In genomic region chr17:82619211-82619610, GRCh38 we compare ENCODE assay signal across 14 cellular contexts. TPM values are rescaled to one million over a fixed set of nuclear protein-coding genes. Genes with fewer than 3 reads are reported as not detected.
DNase-seq lines count a peak whose midpoint lies in the region; ATAC-seq and TF ChIP-seq lines count a peak whose summit lies in the region.
"Had no signal": no experiment of that assay in that cellular context is flagged by ENCODE, and none has a peak within 500 bp of the region (broad histone marks: within the 10 kb centered on the region; RNA-seq: fewer than 3 reads in every experiment).

No MANE protein-coding gene starts in this region.

- no peak for TF ChIP-seq CTCF in natural killer cell (IDR thresholded peaks at IDR 0.05)
- no peak for TF ChIP-seq CTCF in spleen (IDR thresholded peaks at IDR 0.05 in 8 of 11, conservative IDR thresholded peaks at IDR 0.05 in 3 of 11)

- no peak overlapping the region for H3K4me3 ChIP-seq in spleen
- H3K4me3 ChIP-seq: GM23338 had no signal

- H3K9me3 Mint-ChIP-seq in natural killer cell = no peaks in the 10 kb centered on the region
- no peaks in the 10 kb centered on the region for H3K9me3 Mint-ChIP-seq in natural killer cell treated with Interleukin-12 subunit alpha and Interleukin-12 subunit beta and Interleukin-15 and Interleukin-18, amount 100 ng/mL, for 72 hours
- no peaks in the 10 kb centered on the region for H3K9me3 Mint-ChIP-seq in central memory CD8-positive, alpha-beta T cell
- H3K9me3 Mint-ChIP-seq: CD4-positive, alpha-beta memory T cell; GM23338 had no signal

- no peak for ATAC-seq in natural killer cell
- no peak for ATAC-seq in natural killer cell treated with Interleukin-12 subunit alpha and Interleukin-12 subunit beta and Interleukin-15 and Interleukin-18, amount 100 ng/mL, for 72 hours
- no peak for ATAC-seq in central memory CD8-positive, alpha-beta T cell (replicated peaks; ENCODE audit: extremely low read depth, poor library complexity, severe bottlenecking)
- no peak for ATAC-seq in HG03354 (IDR thresholded peaks at IDR 0.05; ENCODE audit: poor library complexity, severe bottlenecking, unreplicated experiment)
- ATAC-seq: GM23338 had no signal

- H3K4me1 ChIP-seq in spleen = peaks cover 0 to 5% (median 0%) of the 10 kb centered on the region in 6 donors

- peak overlapping the region; percentile 38 to 47 for H3K27ac Mint-ChIP-seq in natural killer cell
- no peak overlapping the region for H3K27ac Mint-ChIP-seq in natural killer cell treated with Interleukin-12 subunit alpha and Interleukin-12 subunit beta and Interleukin-15 and Interleukin-18, amount 100 ng/mL, for 72 hours
- H3K27ac Mint-ChIP-seq in central memory CD8-positive, alpha-beta T cell (ENCODE audit: low read depth) = peak overlapping the region; percentile 10
- H3K27ac Mint-ChIP-seq: GM23338 had no signal

- no peaks in the 10 kb centered on the region for H3K27me3 ChIP-seq in spleen (replicated peaks in 1 of 7)

- 88 to 98% (median 91%) methylated on average over 7 of the region's 7 CpGs for WGBS in spleen, 5 donors

- H3K36me3 Mint-ChIP-seq in natural killer cell = no peaks in the 10 kb centered on the region
- H3K36me3 Mint-ChIP-seq in natural killer cell treated with Interleukin-12 subunit alpha and Interleukin-12 subunit beta and Interleukin-15 and Interleukin-18, amount 100 ng/mL, for 72 hours = peaks cover 25% of the 10 kb centered on the region
- H3K36me3 Mint-ChIP-seq in central memory CD8-positive, alpha-beta T cell (ENCODE audit: insufficient read depth) = peaks cover 91% of the 10 kb centered on the region

- H3K27ac ChIP-seq in spleen = no peak overlapping the region
- H3K27ac ChIP-seq: C4-2B had no signal

- DNase-seq in natural killer cell (no peak), spleen (peak; percentile 35), globus pallidus (ENCODE audit: low spot score) (no peak), NCI-H1417 treated with DMSO at 0.1 percent for 48 hours (lab: John Stamatoyannopoulos, UW) (no peak)
- no peak for DNase-seq in natural killer cell treated with Interleukin-12 subunit alpha and Interleukin-12 subunit beta and Interleukin-15 and Interleukin-18, amount 100 ng/mL, for 72 hours (ENCODE audit: low spot score)
- DNase-seq in central memory CD8-positive, alpha-beta T cell (ENCODE audit: low spot score in 2 of 2) = no peak
- DNase-seq: ACHN; CD4-positive, alpha-beta memory T cell; DND-41; GDM1; H7 had no signal

- no peaks in the 10 kb centered on the region for H3K27me3 Mint-ChIP-seq in natural killer cell (ENCODE audit: low read depth in 2 of 2)
- no peaks in the 10 kb centered on the region for H3K27me3 Mint-ChIP-seq in natural killer cell treated with Interleukin-12 subunit alpha and Interleukin-12 subunit beta and Interleukin-15 and Interleukin-18, amount 100 ng/mL, for 72 hours
- H3K27me3 Mint-ChIP-seq in central memory CD8-positive, alpha-beta T cell = no peaks in the 10 kb centered on the region
- H3K27me3 Mint-ChIP-seq: CD4-positive, alpha-beta memory T cell had no signal

- no peaks in the 10 kb centered on the region for H3K9me3 ChIP-seq in spleen

- intact Hi-C loops in natural killer cell (cut with micrococcal nuclease) (no loop called here), spleen (cut with DNase I; ENCODE audit: low total_unique reads) (no loop called here)

- TF ChIP-seq POLR2A in spleen (IDR thresholded peaks at IDR 0.05) = no peak

- peaks cover 10 to 100% (median 93%) of the 10 kb centered on the region in 6 donors for H3K36me3 ChIP-seq in spleen

- H3K4me3 Mint-ChIP-seq in natural killer cell = no peak overlapping the region
- H3K4me3 Mint-ChIP-seq in natural killer cell treated with Interleukin-12 subunit alpha and Interleukin-12 subunit beta and Interleukin-15 and Interleukin-18, amount 100 ng/mL, for 72 hours = no peak overlapping the region
- no peak overlapping the region for H3K4me3 Mint-ChIP-seq in central memory CD8-positive, alpha-beta T cell
- H3K4me3 Mint-ChIP-seq: CD4-positive, alpha-beta memory T cell; GM23338 had no signal

- no peaks in the 10 kb centered on the region for H3K4me1 Mint-ChIP-seq in natural killer cell
- no peaks in the 10 kb centered on the region for H3K4me1 Mint-ChIP-seq in natural killer cell treated with Interleukin-12 subunit alpha and Interleukin-12 subunit beta and Interleukin-15 and Interleukin-18, amount 100 ng/mL, for 72 hours (ENCODE audit: low read depth in 2 of 2)
- no peaks in the 10 kb centered on the region for H3K4me1 Mint-ChIP-seq in central memory CD8-positive, alpha-beta T cell
- H3K4me1 Mint-ChIP-seq: CD4-positive, alpha-beta memory T cell had no signal

RNA-seq across cellular contexts. Expression of gene WDR45B, which starts 29.0 kb away (rescaled TPM):
- total RNA-seq in natural killer cell (100 to 1,000 TPM in 1 of 3 donors, 10 to 100 TPM in 2; 81.8 to 112 (median 94.6) TPM), spleen (10 to 100 TPM; 62.6 to 80.2 (median 67.0) TPM)
- total RNA-seq in natural killer cell treated with Interleukin-12 subunit alpha and Interleukin-12 subunit beta and Interleukin-15 and Interleukin-18, amount 100 ng/mL, for 72 hours = 10 to 100 TPM; 68.0 to 75.7 TPM
- 10 to 100 TPM; 30.9 to 52.7 (median 34.9) TPM for polyA plus RNA-seq in spleen

Comparison
In these comparisons a context has a peak if more than half of its experiments do, and no peak if none do; other contexts are left out.
1. H3K27ac Mint-ChIP-seq: peak in natural killer cell (2 of 2) and central memory CD8-positive, alpha-beta T cell (single experiment); none in natural killer cell treated with Interleukin-12 subunit alpha and Interleukin-12 subunit beta and Interleukin-15 and Interleukin-18, amount 100 ng/mL, for 72 hours (0 of 2).